Comparison of ENCODE assay signal across 11 cellular contexts in genomic region chr14:64673748-64674147, GRCh38. TPM values are rescaled to one million over a fixed set of nuclear protein-coding genes. Genes with fewer than 3 reads are reported as not detected.
DNase-seq lines count a peak whose midpoint lies in the region; ATAC-seq and TF ChIP-seq lines count a peak whose summit lies in the region.
"Had no signal": no experiment of that assay in that cellular context is flagged by ENCODE, and none has a peak within 500 bp of the region (broad histone marks: within the 10 kb centered on the region; RNA-seq: fewer than 3 reads in every experiment).

No MANE protein-coding gene starts in this region.

- no peaks in the 10 kb centered on the region for H3K36me3 ChIP-seq in DND-41 (ENCODE audit: insufficient read depth, low read length)
- H3K36me3 ChIP-seq: heart left ventricle, thoracic aorta had no signal

- peaks cover 7% of the 10 kb centered on the region for H3K9me3 Mint-ChIP-seq in activated T-helper 1 cell treated with anti-CD3 and anti-CD28 coated beads, Interleukin-12 subunit alpha, Interleukin-12 subunit beta, Interleukin-2, Interleukin-4 antibody, amounts not matched to agents 30 ng/mL and 10 ng/mL and 1 ng/mL, durations not matched to agents 14 hours and 24 hours and 36 hours
- H3K9me3 Mint-ChIP-seq in naive thymus-derived CD8-positive, alpha-beta T cell, result peaks cover 0 to 4% (median 0%) of the 10 kb centered on the region in 9 donors

- 0 out of 2 replicates have a peak, but pooled peaks cover 8% of the 10 kb centered on the region for H3K4me1 ChIP-seq in DND-41 (ENCODE audit: insufficient read depth, low read length)

- H3K27me3 ChIP-seq in DND-41 (ENCODE audit: insufficient read depth, low read length, poor library complexity), result peaks cover 20% of the 10 kb centered on the region
- H3K27me3 ChIP-seq: heart left ventricle had no signal

- H3K27ac ChIP-seq in DND-41 (ENCODE audit: low read length), result no peak overlapping the region

- intact Hi-C loops in activated T-helper 1 cell treated with anti-CD3 and anti-CD28 coated beads, Interleukin-12 subunit alpha, Interleukin-12 subunit beta, Interleukin-2, Interleukin-4 antibody, amounts not matched to agents 30 ng/mL and 10 ng/mL and 1 ng/mL, durations not matched to agents 14 hours and 24 hours and 36 hours (cut with micrococcal nuclease), result loop anchor here (5.0 kb wide), 4 partner anchors 34 to 314 kb away; partner anchors contain the start of gene FNTB

- no peaks in the 10 kb centered on the region for H3K9me3 ChIP-seq in DND-41 (ENCODE audit: insufficient read depth, low read length, severe bottlenecking)
- H3K9me3 ChIP-seq: heart left ventricle, thoracic aorta had no signal

- peak overlapping the region; percentile 84 for H3K27ac Mint-ChIP-seq in activated T-helper 1 cell treated with anti-CD3 and anti-CD28 coated beads, Interleukin-12 subunit alpha, Interleukin-12 subunit beta, Interleukin-2, Interleukin-4 antibody, amounts not matched to agents 30 ng/mL and 10 ng/mL and 1 ng/mL, durations not matched to agents 14 hours and 24 hours and 36 hours
- peak overlapping the region in 7 of 10 donors; percentile 1 to 84 (median 64) for H3K27ac Mint-ChIP-seq in naive thymus-derived CD8-positive, alpha-beta T cell

- H3K27me3 Mint-ChIP-seq in activated T-helper 1 cell treated with anti-CD3 and anti-CD28 coated beads, Interleukin-12 subunit alpha, Interleukin-12 subunit beta, Interleukin-2, Interleukin-4 antibody, amounts not matched to agents 30 ng/mL and 10 ng/mL and 1 ng/mL, durations not matched to agents 14 hours and 24 hours and 36 hours (ENCODE audit: insufficient read depth), result peaks cover under 1% of the 10 kb centered on the region
- peaks cover 0 to 4% (median 0%) of the 10 kb centered on the region in 5 donors for H3K27me3 Mint-ChIP-seq in naive thymus-derived CD8-positive, alpha-beta T cell

- no peak overlapping the region for H3K9ac ChIP-seq in DND-41 (ENCODE audit: low read depth, low read length)

- no peaks in the 10 kb centered on the region for H3K79me2 ChIP-seq in DND-41 (ENCODE audit: insufficient read depth, low read length)

- ATAC-seq in DND-41 (ENCODE audit: insufficient read depth, low read depth), result peak; percentile 81
- peak in 1 of 2 donors; percentile 71 for ATAC-seq in naive thymus-derived CD8-positive, alpha-beta T cell

- H3K36me3 Mint-ChIP-seq in activated T-helper 1 cell treated with anti-CD3 and anti-CD28 coated beads, Interleukin-12 subunit alpha, Interleukin-12 subunit beta, Interleukin-2, Interleukin-4 antibody, amounts not matched to agents 30 ng/mL and 10 ng/mL and 1 ng/mL, durations not matched to agents 14 hours and 24 hours and 36 hours (ENCODE audit: low read depth), result peaks cover 7% of the 10 kb centered on the region
- H3K36me3 Mint-ChIP-seq in naive thymus-derived CD8-positive, alpha-beta T cell, result no peaks in the 10 kb centered on the region

- H3K4me3 ChIP-seq in DND-41 (ENCODE audit: low read depth in 1 of 2, low read length in 2 of 2), result no peak overlapping the region
- H3K4me3 ChIP-seq: heart left ventricle, thoracic aorta had no signal

- peak; percentile 43 for DNase-seq in DND-41
- peak; percentile 97 for DNase-seq in MV-4-11 (lab: John Stamatoyannopoulos, UW)
- peak; percentile 63 for DNase-seq in activated T-helper 1 cell treated with anti-CD3 and anti-CD28 coated beads, Interleukin-12 subunit alpha, Interleukin-12 subunit beta, Interleukin-2, Interleukin-4 antibody, amounts not matched to agents 30 ng/mL and 10 ng/mL and 1 ng/mL, durations not matched to agents 14 hours and 24 hours and 36 hours (ENCODE audit: low spot score)
- DNase-seq in naive thymus-derived CD8-positive, alpha-beta T cell, result peak in 4 of 10 donors; percentile 7 to 51 (median 26)
- no peak for DNase-seq in NCI-H82 treated with DMSO at 0.1 percent for 48 hours (lab: John Stamatoyannopoulos, UW; ENCODE audit: unreplicated experiment)
- DNase-seq in NCI-H2196 (lab: John Stamatoyannopoulos, UW; ENCODE audit: unreplicated experiment), result no peak
- no peak for DNase-seq in COLO668 (lab: John Stamatoyannopoulos, UW; ENCODE audit: unreplicated experiment)
- no peak for DNase-seq in NCI-H1048 (lab: John Stamatoyannopoulos, UW)
- DNase-seq: heart left ventricle; NK-92 treated with Interleukin-12 subunit alpha and Interleukin-12 subunit beta, amount 100 ng/mL, for 24 hours had no signal

- H3K4me2 ChIP-seq in DND-41 (ENCODE audit: insufficient read depth, low read length), result no peak overlapping the region

- no peaks in the 10 kb centered on the region; the same call in 1 of the 2 replicates for H4K20me1 ChIP-seq in DND-41 (ENCODE audit: insufficient read depth, low read length)

- peak overlapping the region; percentile 59 for H3K4me3 Mint-ChIP-seq in activated T-helper 1 cell treated with anti-CD3 and anti-CD28 coated beads, Interleukin-12 subunit alpha, Interleukin-12 subunit beta, Interleukin-2, Interleukin-4 antibody, amounts not matched to agents 30 ng/mL and 10 ng/mL and 1 ng/mL, durations not matched to agents 14 hours and 24 hours and 36 hours
- H3K4me3 Mint-ChIP-seq in naive thymus-derived CD8-positive, alpha-beta T cell, result no peak overlapping the region

- POLR2A ChIA-PET in naive thymus-derived CD8-positive, alpha-beta T cell (lab: Charles Lee), result no interaction called here

- no peak overlapping the region for H2AFZ ChIP-seq in DND-41 (ENCODE audit: low read depth, low read length)

- TF ChIP-seq CTCF in DND-41 (IDR thresholded peaks at IDR 0.05; ENCODE audit: borderline replicate concordance, extremely low read depth, low read length, poor library complexity, severe bottlenecking), result no peak

- H3K4me1 Mint-ChIP-seq in activated T-helper 1 cell treated with anti-CD3 and anti-CD28 coated beads, Interleukin-12 subunit alpha, Interleukin-12 subunit beta, Interleukin-2, Interleukin-4 antibody, amounts not matched to agents 30 ng/mL and 10 ng/mL and 1 ng/mL, durations not matched to agents 14 hours and 24 hours and 36 hours (ENCODE audit: low read depth), result peaks cover 52% of the 10 kb centered on the region
- peaks cover 4 to 27% (median 14%) of the 10 kb centered on the region in 4 donors for H3K4me1 Mint-ChIP-seq in naive thymus-derived CD8-positive, alpha-beta T cell

RNA-seq across cellular contexts. Expression of gene PLEKHG3, which starts 30.5 kb away (rescaled TPM):
- 5.5 and 6.2 TPM in 2 replicates for total RNA-seq in activated T-helper 1 cell treated with anti-CD3 and anti-CD28 coated beads, Interleukin-12 subunit alpha, Interleukin-12 subunit beta, Interleukin-2, Interleukin-4 antibody, amounts not matched to agents 30 ng/mL and 10 ng/mL and 1 ng/mL, durations not matched to agents 14 hours and 24 hours and 36 hours
- 1 to 10 TPM in 1 of 2 experiments, under 1 TPM in 1; 0.55 to 1.4 TPM for total RNA-seq in naive thymus-derived CD8-positive, alpha-beta T cell
- polyA plus RNA-seq in naive thymus-derived CD8-positive, alpha-beta T cell, result 10 to 100 TPM in 1 of 3 donors, 1 to 10 TPM in 2; 1.2 to 12.2 (median 1.6) TPM

Comparison
In these comparisons a context has a peak if more than half of its experiments do, and no peak if none do; other contexts are left out.
1. DNase-seq: peak in DND-41 (single experiment), MV-4-11 (single experiment) and activated T-helper 1 cell treated with anti-CD3 and anti-CD28 coated beads, Interleukin-12 subunit alpha, Interleukin-12 subunit beta, Interleukin-2, Interleukin-4 antibody, amounts not matched to agents 30 ng/mL and 10 ng/mL and 1 ng/mL, durations not matched to agents 14 hours and 24 hours and 36 hours (single experiment); none in NCI-H82 treated with DMSO at 0.1 percent for 48 hours (single experiment), NCI-H2196 (single experiment), COLO668 (single experiment) and NCI-H1048 (single experiment).